ENCODE assay signal across 12 cellular contexts in genomic region chr5:136729901-136730355, GRCh38.
DNase-seq lines count a peak whose midpoint lies in the region; TF ChIP-seq lines count a peak whose summit lies in the region.
"Had no signal": no experiment of that assay in that cellular context is flagged by ENCODE, and none has a peak within 500 bp of the region (broad histone marks: within the 10 kb centered on the region; RNA-seq: fewer than 3 reads in every experiment).

No MANE protein-coding gene starts in this region.

- TF ChIP-seq CTCF in A673 (conservative IDR thresholded peaks at IDR 0.05; ENCODE audit: low read depth, low read length) (no peak), HEK293 (tag by site-specific recombination; IDR thresholded peaks at IDR 0.05) (no peak), fibroblast of pulmonary artery (IDR thresholded peaks at IDR 0.05; ENCODE audit: low read length, missing control alignments) (no peak)

- no peaks in the 10 kb centered on the region for H3K4me1 ChIP-seq in A673 (ENCODE audit: insufficient read depth, low read length, poor library complexity, severe bottlenecking)
- peaks cover 20% of the 10 kb centered on the region for H3K4me1 ChIP-seq in HEK293 (ENCODE audit: control insufficient read depth, insufficient read depth, low read length)
- H3K4me1 ChIP-seq in SJSA1 (replicated peaks) = peaks cover 23% of the 10 kb centered on the region
- H3K4me1 ChIP-seq: BLaER1, neural progenitor cell had no signal

- H3K27me3 ChIP-seq in A673 (replicated peaks; ENCODE audit: insufficient read depth, low read depth, low read length, poor library complexity) (peaks cover 5% of the 10 kb centered on the region), SJSA1 (replicated peaks) (no peaks in the 10 kb centered on the region)
- H3K27me3 ChIP-seq: BLaER1, neural progenitor cell had no signal

- H3K27ac ChIP-seq in A673 (ENCODE audit: low read depth, low read length, poor library complexity, severe bottlenecking) = no peak overlapping the region
- H3K27ac ChIP-seq in HEK293 (ENCODE audit: extremely low read depth, low read depth, low read length) = peak overlapping the region; percentile 66
- no peak overlapping the region for H3K27ac ChIP-seq in SJSA1
- H3K27ac ChIP-seq: BLaER1, neural progenitor cell had no signal

- H3K4me3 Mint-ChIP-seq in activated naive CD4-positive, alpha-beta T cell treated with anti-CD3 and anti-CD28 coated beads, Interleukin-2, amount 10 ng/mL, durations not matched to agents 7 days and 5 days = no peak overlapping the region
- H3K4me3 Mint-ChIP-seq: neural progenitor cell had no signal

- H3K9me3 ChIP-seq in A673 (ENCODE audit: low read depth, low read length, poor library complexity, severe bottlenecking) (no peaks in the 10 kb centered on the region), HEK293 (ENCODE audit: control insufficient read depth, insufficient read depth, low read depth, low read length) (no peaks in the 10 kb centered on the region), SJSA1 (replicated peaks) (no peaks in the 10 kb centered on the region)
- H3K9me3 ChIP-seq: BLaER1 had no signal

- no peaks in the 10 kb centered on the region for H3K9me3 Mint-ChIP-seq in activated naive CD4-positive, alpha-beta T cell treated with anti-CD3 and anti-CD28 coated beads, Interleukin-2, amount 10 ng/mL, durations not matched to agents 7 days and 5 days
- H3K9me3 Mint-ChIP-seq: neural progenitor cell had no signal

- H3K36me3 Mint-ChIP-seq in activated naive CD4-positive, alpha-beta T cell treated with anti-CD3 and anti-CD28 coated beads, Interleukin-2, amount 10 ng/mL, durations not matched to agents 7 days and 5 days = no peaks in the 10 kb centered on the region
- H3K36me3 Mint-ChIP-seq: neural progenitor cell had no signal

- H3K27ac Mint-ChIP-seq in activated naive CD4-positive, alpha-beta T cell treated with anti-CD3 and anti-CD28 coated beads, Interleukin-2, amount 10 ng/mL, durations not matched to agents 7 days and 5 days = no peak overlapping the region
- H3K27ac Mint-ChIP-seq: neural progenitor cell had no signal

- no peaks in the 10 kb centered on the region for H3K27me3 Mint-ChIP-seq in activated naive CD4-positive, alpha-beta T cell treated with anti-CD3 and anti-CD28 coated beads, Interleukin-2, amount 10 ng/mL, durations not matched to agents 7 days and 5 days

- H3K4me3 ChIP-seq in A673 (ENCODE audit: low read depth, low read length, poor library complexity, severe bottlenecking) (no peak overlapping the region), HEK293 (ENCODE audit: low read depth, low read length) (no peak overlapping the region), SJSA1 (no peak overlapping the region), fibroblast of pulmonary artery (replicated peaks; ENCODE audit: low read depth, low read length) (no peak overlapping the region)
- H3K4me3 ChIP-seq: BLaER1, neural progenitor cell had no signal

- CTCF ChIA-PET in A673 (lab: Charles Lee) = no interaction called here
- CTCF ChIA-PET in HEK293 (lab: Yijun Ruan, JAX) = interaction anchor here (0.9 kb wide), 1 partner anchor 365 kb away, joined by 3 read pairs; the partner anchor contains the start of gene TRPC7
- CTCF ChIA-PET in activated naive CD4-positive, alpha-beta T cell treated with anti-CD3 and anti-CD28 coated beads, Interleukin-2, amount 10 ng/mL, durations not matched to agents 7 days and 5 days (lab: Charles Lee) = no interaction called here

- no peaks in the 10 kb centered on the region for H3K4me1 Mint-ChIP-seq in activated naive CD4-positive, alpha-beta T cell treated with anti-CD3 and anti-CD28 coated beads, Interleukin-2, amount 10 ng/mL, durations not matched to agents 7 days and 5 days

- H3K36me3 ChIP-seq in A673 (ENCODE audit: insufficient read depth, low read length, poor library complexity, severe bottlenecking) (no peaks in the 10 kb centered on the region), HEK293 (ENCODE audit: control insufficient read depth in 2 of 2, insufficient read depth in 1 of 2, low read length in 2 of 2) (no peaks in the 10 kb centered on the region), SJSA1 (no peaks in the 10 kb centered on the region)
- H3K36me3 ChIP-seq: BLaER1, neural progenitor cell had no signal

- intact Hi-C loops in A673 (cut with micrococcal nuclease; ENCODE audit: unreplicated experiment) = no loop called here

- BruUV-seq in A673 (replicated peaks; lab: Mats Ljungman, UMichigan) = no TSS peak

- DNase-seq in A673 (ENCODE audit: low spot score) (peak; percentile 65), SJSA1 (ENCODE audit: low read depth in 1 of 2, low spot score in 2 of 2) (peak; percentile 64 to 96), fibroblast of pulmonary artery (ENCODE audit: low read depth) (peak; percentile 44), CD1c-positive myeloid dendritic cell (ENCODE audit: extremely low spot score) (no peak), DMS153 (lab: John Stamatoyannopoulos, UW) (no peak), GDM1 (lab: John Stamatoyannopoulos, UW) (no peak)
- no peak for DNase-seq in activated naive CD4-positive, alpha-beta T cell treated with anti-CD3 and anti-CD28 coated beads, Interleukin-2, amount 10 ng/mL, durations not matched to agents 7 days and 5 days
- DNase-seq: stimulated activated CD4-positive, alpha-beta T cell treated with anti-CD3 and anti-CD28 coated beads, Interleukin-4, amount 100 ng/mL, for 4 hours; T-helper 9 cell had no signal

- POLR2A ChIA-PET in A673 (lab: Charles Lee; ENCODE audit: low non-redundant PET) = no interaction called here
- POLR2A ChIA-PET in HEK293 (lab: Yijun Ruan, JAX) = interaction anchor here (0.9 to 1.2 kb wide), 3 partner anchors 9 to 309 kb away, joined by 3 read pairs; no protein-coding TSS in a partner anchor

TF ChIP-seq in HEK293, 187 proteins besides CTCF, POLR2A, EP300 and RAD21 (continues in another document):
- TF ChIP-seq PRDM4 (tag by site-specific recombination; IDR thresholded peaks at IDR 0.05) = peak; percentile 77
- TF ChIP-seq ZNF76 (tag by site-specific recombination; IDR thresholded peaks at IDR 0.05; ENCODE audit: borderline replicate concordance, low read depth) = no peak
- peak; percentile 86 for TF ChIP-seq ZNF692 (tag by site-specific recombination; IDR thresholded peaks at IDR 0.05)
- TF ChIP-seq ZBTB1 (tag by site-specific recombination; IDR thresholded peaks at IDR 0.05) = peak; percentile 73; the same call in 1 of the 2 replicates
- TF ChIP-seq ZNF580 (tag by site-specific recombination; IDR thresholded peaks at IDR 0.05) = peak; percentile 93; the same call in 1 of the 2 replicates
- peak; percentile 88 for TF ChIP-seq ZNF10 (tag by site-specific recombination; IDR thresholded peaks at IDR 0.05)
- peak; percentile 75 for TF ChIP-seq ZFP69B (tag by site-specific recombination; IDR thresholded peaks at IDR 0.05)
- TF ChIP-seq GFI1B (tag by site-specific recombination; IDR thresholded peaks at IDR 0.05) = peak; percentile 91
- TF ChIP-seq ZIC2 (tag by site-specific recombination; IDR thresholded peaks at IDR 0.05) = peak; percentile 94
- TF ChIP-seq ZNF221 (tag by site-specific recombination; IDR thresholded peaks at IDR 0.05; ENCODE audit: borderline replicate concordance) = no peak; the same call in 1 of the 2 replicates
- TF ChIP-seq OSR2 (tag by site-specific recombination; IDR thresholded peaks at IDR 0.05) = peak; percentile 96
- TF ChIP-seq ZNF248 (tag by site-specific recombination; IDR thresholded peaks at IDR 0.05) = no peak
- TF ChIP-seq ZNF18 (tag by site-specific recombination; IDR thresholded peaks at IDR 0.05) = peak; percentile 50; the same call in 1 of the 2 replicates

Comparison
In these comparisons a context has a peak if more than half of its experiments do, and no peak if none do; other contexts are left out.
1. DNase-seq: peak in A673 (single experiment), SJSA1 (2 of 2) and fibroblast of pulmonary artery (single experiment); none in CD1c-positive myeloid dendritic cell (single experiment), DMS153 (single experiment), activated naive CD4-positive, alpha-beta T cell treated with anti-CD3 and anti-CD28 coated beads, Interleukin-2, amount 10 ng/mL, durations not matched to agents 7 days and 5 days (single experiment) and GDM1 (single experiment).